In the genomic region with DNA sequence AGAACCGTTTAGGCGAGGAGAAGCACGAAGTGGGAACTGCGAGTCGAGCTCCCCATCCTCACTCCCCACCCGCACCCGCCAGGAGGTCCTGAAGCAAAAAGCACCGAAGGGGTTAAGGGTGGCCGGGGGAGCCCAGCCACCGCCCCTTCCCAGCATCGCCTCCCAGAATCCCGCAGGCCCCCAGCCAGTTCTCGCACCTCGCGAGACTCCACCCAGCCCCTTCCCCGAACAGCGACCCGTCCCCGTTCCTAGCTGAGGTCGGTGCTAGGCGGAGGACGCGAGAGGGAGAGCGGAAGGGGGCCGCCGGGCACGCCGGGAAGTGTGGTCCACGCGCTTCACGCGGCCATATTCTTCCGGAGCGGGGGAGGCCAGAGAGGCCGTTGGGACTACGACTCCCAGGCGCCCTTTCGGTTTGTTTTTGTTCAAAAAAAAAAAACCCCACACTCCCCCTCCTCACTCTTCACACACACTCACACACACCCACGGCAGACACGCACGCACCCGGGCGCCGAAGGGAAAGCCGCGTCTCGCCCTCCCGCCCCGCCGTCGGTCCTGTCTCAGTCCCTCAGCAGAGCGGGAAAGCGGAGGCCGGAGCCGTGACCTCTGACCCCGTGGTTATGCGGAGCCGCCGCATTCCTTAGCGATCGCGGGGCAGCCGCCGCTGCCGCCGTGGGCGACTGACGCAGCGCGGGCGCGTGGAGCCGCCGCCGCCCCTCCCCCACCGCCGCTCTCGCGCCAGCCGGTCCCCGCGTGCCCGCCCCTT, we compare ENCODE assay signal across 1 cellular context.
A peak's percentile ranks its signal among the peaks of the same experiment; 100 is the strongest.
TF ChIP-seq lines count a peak whose summit lies in the region.

A gene (plus strand): TSS at position 463 of the 763 bp plus-strand sequence. CDS start 445 bp downstream, outside the sequence.

TF ChIP-seq in HepG2, 621 proteins besides CTCF, POLR2A, EP300 and RAD21 (continued from another document):
- TF ChIP-seq, protein P1, sequence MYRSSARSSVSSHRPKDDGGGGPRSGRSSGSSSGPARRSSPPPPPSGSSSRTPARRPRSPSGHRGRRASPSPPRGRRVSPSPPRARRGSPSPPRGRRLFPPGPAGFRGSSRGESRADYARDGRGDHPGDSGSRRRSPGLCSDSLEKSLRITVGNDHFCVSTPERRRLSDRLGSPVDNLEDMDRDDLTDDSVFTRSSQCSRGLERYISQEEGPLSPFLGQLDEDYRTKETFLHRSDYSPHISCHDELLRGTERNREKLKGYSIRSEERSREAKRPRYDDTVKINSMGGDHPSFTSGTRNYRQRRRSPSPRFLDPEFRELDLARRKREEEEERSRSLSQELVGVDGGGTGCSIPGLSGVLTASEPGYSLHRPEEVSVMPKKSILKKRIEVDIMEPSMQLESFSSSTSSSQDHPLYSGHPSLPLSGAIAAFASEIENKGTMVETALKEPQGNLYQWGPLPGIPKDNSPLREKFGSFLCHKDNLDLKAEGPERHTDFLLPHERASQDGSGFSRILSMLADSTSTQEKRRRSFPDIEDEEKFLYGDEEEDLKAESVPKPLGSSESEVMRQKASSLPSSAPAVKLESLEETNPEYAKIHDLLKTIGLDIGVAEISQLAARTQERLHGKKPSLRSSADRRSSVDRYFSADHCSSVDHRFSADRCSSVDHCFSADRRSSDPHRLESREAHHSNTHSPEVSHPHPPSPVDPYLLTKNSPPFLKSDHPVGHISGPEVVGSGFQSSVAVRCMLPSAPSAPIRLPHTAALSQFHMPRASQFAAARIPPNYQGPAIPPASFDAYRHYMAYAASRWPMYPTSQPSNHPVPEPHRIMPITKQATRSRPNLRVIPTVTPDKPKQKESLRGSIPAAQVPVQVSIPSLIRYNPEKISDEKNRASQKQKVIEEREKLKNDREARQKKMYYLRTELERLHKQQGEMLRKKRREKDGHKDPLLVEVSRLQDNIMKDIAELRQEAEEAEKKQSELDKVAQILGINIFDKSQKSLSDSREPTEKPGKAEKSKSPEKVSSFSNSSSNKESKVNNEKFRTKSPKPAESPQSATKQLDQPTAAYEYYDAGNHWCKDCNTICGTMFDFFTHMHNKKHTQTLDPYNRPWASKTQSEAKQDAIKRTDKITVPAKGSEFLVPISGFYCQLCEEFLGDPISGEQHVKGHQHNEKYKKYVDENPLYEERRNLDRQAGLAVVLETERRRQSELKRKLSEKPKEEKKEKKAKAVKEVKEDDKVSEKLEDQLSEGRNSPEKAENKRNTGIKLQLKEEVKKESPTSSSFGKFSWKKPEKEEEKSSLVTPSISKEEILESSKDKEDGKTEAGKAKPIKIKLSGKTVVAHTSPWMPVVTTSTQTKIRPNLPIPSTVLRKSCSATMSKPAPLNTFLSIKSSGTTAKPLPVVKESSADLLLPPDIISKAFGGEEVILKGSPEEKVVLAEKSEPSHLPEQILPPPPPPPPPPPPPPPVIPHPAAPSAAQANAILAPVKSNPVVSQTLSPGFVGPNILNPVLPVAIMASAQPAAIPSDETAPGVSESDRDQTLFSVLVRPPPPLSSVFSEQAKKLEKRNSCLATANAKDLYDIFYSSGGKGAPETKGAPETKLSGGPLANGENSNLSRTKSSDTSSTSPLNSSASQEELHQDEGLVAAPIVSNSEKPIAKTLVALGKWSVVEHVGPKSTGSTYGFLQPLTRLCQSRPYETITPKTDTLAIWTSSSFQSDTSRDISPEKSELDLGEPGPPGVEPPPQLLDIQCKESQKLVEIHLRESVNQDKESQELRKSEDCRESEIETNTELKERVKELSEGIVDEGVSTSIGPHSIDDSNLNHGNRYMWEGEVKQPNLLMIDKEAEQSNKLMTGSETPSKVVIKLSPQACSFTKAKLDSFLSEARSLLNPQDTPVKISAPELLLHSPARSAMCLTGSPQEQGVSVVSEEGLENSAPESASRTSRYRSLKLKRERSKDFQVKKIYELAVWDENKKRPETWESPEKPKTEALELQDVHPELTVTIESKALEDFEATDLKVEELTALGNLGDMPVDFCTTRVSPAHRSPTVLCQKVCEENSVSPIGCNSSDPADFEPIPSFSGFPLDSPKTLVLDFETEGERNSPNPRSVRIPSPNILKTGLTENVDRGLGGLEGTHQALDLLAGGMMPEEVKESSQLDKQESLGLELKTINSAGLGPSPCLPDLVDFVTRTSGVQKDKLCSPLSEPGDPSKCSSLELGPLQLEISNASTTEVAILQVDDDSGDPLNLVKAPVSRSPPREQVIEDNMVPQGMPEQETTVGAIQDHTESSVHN (CRISPR knock-in tag; IDR thresholded peaks at IDR 0.05), result peak; percentile 70
- TF ChIP-seq CHD2 (IDR thresholded peaks at IDR 0.05; ENCODE audit: low read depth, low read length) (peak; percentile 99), ZNF572 (CRISPR knock-in tag; IDR thresholded peaks at IDR 0.05) (0 out of 2 replicates have a peak, but pooled peaks have one; percentile 86), NRL (CRISPR knock-in tag; IDR thresholded peaks at IDR 0.05; ENCODE audit: borderline replicate concordance) (peak; percentile 93), PPARG (CRISPR knock-in tag; conservative IDR thresholded peaks at IDR 0.05) (peak; percentile 85), SMARCC2 (IDR thresholded peaks at IDR 0.05) (no peak), ZNF160 (CRISPR knock-in tag; IDR thresholded peaks at IDR 0.05) (peak; percentile 77; the same call in 1 of the 2 replicates), POLR2G (IDR thresholded peaks at IDR 0.05; ENCODE audit: low read depth, low read length) (peak; percentile 88), KDM6A (CRISPR knock-in tag; IDR thresholded peaks at IDR 0.05; ENCODE audit: low read depth) (peak; percentile 43), ZMAT3 (CRISPR knock-in tag; conservative IDR thresholded peaks at IDR 0.05) (peak; percentile 98), CREB1 (IDR thresholded peaks at IDR 0.05) (peak; percentile 74), CREB1 (CRISPR knock-in tag; IDR thresholded peaks at IDR 0.05) (peak; percentile 89), ZNF484 (CRISPR knock-in tag; IDR thresholded peaks at IDR 0.05; ENCODE audit: borderline replicate concordance, low read depth) (no peak), NKX3-1 (CRISPR knock-in tag; IDR thresholded peaks at IDR 0.05) (peak; percentile 91), ZNF367 (CRISPR knock-in tag; IDR thresholded peaks at IDR 0.05; ENCODE audit: borderline replicate concordance) (peak; percentile 64)
- TF ChIP-seq, protein P2, sequence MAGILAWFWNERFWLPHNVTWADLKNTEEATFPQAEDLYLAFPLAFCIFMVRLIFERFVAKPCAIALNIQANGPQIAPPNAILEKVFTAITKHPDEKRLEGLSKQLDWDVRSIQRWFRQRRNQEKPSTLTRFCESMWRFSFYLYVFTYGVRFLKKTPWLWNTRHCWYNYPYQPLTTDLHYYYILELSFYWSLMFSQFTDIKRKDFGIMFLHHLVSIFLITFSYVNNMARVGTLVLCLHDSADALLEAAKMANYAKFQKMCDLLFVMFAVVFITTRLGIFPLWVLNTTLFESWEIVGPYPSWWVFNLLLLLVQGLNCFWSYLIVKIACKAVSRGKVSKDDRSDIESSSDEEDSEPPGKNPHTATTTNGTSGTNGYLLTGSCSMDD (CRISPR knock-in tag; IDR thresholded peaks at IDR 0.05), result no peak
- TF ChIP-seq, protein P3, sequence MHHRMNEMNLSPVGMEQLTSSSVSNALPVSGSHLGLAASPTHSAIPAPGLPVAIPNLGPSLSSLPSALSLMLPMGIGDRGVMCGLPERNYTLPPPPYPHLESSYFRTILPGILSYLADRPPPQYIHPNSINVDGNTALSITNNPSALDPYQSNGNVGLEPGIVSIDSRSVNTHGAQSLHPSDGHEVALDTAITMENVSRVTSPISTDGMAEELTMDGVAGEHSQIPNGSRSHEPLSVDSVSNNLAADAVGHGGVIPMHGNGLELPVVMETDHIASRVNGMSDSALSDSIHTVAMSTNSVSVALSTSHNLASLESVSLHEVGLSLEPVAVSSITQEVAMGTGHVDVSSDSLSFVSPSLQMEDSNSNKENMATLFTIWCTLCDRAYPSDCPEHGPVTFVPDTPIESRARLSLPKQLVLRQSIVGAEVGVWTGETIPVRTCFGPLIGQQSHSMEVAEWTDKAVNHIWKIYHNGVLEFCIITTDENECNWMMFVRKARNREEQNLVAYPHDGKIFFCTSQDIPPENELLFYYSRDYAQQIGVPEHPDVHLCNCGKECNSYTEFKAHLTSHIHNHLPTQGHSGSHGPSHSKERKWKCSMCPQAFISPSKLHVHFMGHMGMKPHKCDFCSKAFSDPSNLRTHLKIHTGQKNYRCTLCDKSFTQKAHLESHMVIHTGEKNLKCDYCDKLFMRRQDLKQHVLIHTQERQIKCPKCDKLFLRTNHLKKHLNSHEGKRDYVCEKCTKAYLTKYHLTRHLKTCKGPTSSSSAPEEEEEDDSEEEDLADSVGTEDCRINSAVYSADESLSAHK (CRISPR knock-in tag; IDR thresholded peaks at IDR 0.05; ENCODE audit: borderline replicate concordance), result 0 out of 2 replicates have a peak, but pooled peaks have one; percentile 80
- TF ChIP-seq, protein P4, sequence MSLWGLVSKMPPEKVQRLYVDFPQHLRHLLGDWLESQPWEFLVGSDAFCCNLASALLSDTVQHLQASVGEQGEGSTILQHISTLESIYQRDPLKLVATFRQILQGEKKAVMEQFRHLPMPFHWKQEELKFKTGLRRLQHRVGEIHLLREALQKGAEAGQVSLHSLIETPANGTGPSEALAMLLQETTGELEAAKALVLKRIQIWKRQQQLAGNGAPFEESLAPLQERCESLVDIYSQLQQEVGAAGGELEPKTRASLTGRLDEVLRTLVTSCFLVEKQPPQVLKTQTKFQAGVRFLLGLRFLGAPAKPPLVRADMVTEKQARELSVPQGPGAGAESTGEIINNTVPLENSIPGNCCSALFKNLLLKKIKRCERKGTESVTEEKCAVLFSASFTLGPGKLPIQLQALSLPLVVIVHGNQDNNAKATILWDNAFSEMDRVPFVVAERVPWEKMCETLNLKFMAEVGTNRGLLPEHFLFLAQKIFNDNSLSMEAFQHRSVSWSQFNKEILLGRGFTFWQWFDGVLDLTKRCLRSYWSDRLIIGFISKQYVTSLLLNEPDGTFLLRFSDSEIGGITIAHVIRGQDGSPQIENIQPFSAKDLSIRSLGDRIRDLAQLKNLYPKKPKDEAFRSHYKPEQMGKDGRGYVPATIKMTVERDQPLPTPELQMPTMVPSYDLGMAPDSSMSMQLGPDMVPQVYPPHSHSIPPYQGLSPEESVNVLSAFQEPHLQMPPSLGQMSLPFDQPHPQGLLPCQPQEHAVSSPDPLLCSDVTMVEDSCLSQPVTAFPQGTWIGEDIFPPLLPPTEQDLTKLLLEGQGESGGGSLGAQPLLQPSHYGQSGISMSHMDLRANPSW (CRISPR knock-in tag; IDR thresholded peaks at IDR 0.05; ENCODE audit: borderline replicate concordance), result peak; percentile 94; the same call in 1 of the 2 replicates
- TF ChIP-seq, protein P5, sequence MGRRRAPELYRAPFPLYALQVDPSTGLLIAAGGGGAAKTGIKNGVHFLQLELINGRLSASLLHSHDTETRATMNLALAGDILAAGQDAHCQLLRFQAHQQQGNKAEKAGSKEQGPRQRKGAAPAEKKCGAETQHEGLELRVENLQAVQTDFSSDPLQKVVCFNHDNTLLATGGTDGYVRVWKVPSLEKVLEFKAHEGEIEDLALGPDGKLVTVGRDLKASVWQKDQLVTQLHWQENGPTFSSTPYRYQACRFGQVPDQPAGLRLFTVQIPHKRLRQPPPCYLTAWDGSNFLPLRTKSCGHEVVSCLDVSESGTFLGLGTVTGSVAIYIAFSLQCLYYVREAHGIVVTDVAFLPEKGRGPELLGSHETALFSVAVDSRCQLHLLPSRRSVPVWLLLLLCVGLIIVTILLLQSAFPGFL (CRISPR knock-in tag; IDR thresholded peaks at IDR 0.05), result no peak
